8 cellular contexts compared by ENCODE assay signal in genomic region chr1:247474367-247474766, GRCh38. TPM values are rescaled to one million over a fixed set of nuclear protein-coding genes. Genes with fewer than 3 reads are reported as not detected.
"Had no signal": no experiment of that assay in that cellular context is flagged by ENCODE, and none has a peak within 500 bp of the region (broad histone marks: within the 10 kb centered on the region; RNA-seq: fewer than 3 reads in every experiment).

No MANE protein-coding gene starts in this region.

- ATAC-seq: K562 had no signal

- H3K9ac ChIP-seq: GM23248 had no signal

- FAIRE-seq: HTR-8/SVneo, K562 had no signal

- H3K27ac ChIP-seq: GM23248 had no signal

- H2AFZ ChIP-seq: GM23248 had no signal

- H3K4me3 Mint-ChIP-seq: H9 had no signal

- DNase-seq: GM23248, H9, HCEC 1CT, IMR-90 had no signal

- H3K4me3 ChIP-seq: GM23248, K562 had no signal

RNA-seq across cellular contexts. Expression of gene OR2B11, which starts 16.5 kb away (rescaled TPM):
- total RNA-seq: GM23248, H4, H9, HT-29, IMR-90, K562 had no signal
- polyA plus RNA-seq: GM23248, IMR-90, K562 had no signal

RNA-seq across cellular contexts. Expression of gene NLRP3, which starts 58.4 kb away (rescaled TPM):
- total RNA-seq: H9, K562 had no signal
- polyA plus RNA-seq: IMR-90, K562 had no signal
